Comparison of ENCODE assay signal across 1 cellular context in the genomic region with DNA sequence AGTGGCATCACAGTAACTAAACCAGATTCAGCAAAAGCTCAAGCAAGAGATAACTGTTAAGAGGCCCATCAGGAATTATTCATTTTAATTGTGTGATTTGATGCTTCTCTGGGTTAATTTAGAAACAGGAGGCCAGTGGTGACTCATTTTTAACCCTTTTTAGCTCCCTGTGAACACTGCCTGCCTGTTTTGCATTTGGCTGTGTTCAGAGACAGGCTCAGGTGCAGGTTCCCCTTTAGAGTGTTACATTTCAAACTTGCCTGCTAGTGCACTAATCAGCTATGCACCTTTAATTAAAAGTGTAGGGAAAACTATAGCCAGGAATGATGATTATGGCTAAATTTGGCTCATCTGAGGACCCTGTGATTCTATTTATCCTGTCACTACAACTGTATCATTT.
TF ChIP-seq lines count a peak whose summit lies in the region.

No MANE protein-coding gene starts in this region.

TF ChIP-seq in HEK293, 187 proteins besides CTCF, POLR2A, EP300 and RAD21 (continued from another document):
- TF ChIP-seq ZNF571 (tag by site-specific recombination; IDR thresholded peaks at IDR 0.05) (no peak), ZNF311 (tag by site-specific recombination; IDR thresholded peaks at IDR 0.05; ENCODE audit: borderline replicate concordance) (no peak), ZNF157 (tag by site-specific recombination; IDR thresholded peaks at IDR 0.05) (no peak), ZNF335 (tag by site-specific recombination; conservative IDR thresholded peaks at IDR 0.05) (peak; percentile 59)
- TF ChIP-seq, protein P1, sequence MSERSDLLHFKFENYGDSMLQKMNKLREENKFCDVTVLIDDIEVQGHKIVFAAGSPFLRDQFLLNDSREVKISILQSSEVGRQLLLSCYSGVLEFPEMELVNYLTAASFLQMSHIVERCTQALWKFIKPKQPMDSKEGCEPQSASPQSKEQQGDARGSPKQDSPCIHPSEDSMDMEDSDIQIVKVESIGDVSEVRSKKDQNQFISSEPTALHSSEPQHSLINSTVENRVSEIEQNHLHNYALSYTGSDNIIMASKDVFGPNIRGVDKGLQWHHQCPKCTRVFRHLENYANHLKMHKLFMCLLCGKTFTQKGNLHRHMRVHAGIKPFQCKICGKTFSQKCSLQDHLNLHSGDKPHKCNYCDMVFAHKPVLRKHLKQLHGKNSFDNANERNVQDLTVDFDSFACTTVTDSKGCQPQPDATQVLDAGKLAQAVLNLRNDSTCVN (tag by site-specific recombination; optimal IDR thresholded peaks at IDR 0.05), result no peak
